ENCODE assay signal across 8 cellular contexts in the genomic region with DNA sequence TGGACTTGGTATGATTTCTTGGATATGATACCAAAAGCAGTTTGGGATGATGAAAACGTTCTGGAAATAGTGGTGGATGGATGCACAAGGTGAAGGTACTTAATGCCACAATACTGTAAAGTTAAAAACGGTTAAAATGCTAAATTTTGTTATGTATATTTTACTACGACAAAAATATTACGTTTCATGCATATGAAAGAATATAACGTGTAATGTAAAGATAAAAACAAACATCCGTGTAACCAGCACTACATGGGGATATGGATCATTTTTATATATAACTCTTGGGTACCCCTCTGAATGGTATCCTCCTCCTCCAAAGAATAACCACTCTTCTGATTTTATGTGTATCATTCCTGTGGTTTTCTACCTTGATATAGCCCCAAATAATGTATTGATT. TPM values are rescaled to one million over a fixed set of nuclear protein-coding genes. Genes with fewer than 3 reads are reported as not detected.
DNase-seq lines count a peak whose midpoint lies in the region; ATAC-seq and TF ChIP-seq lines count a peak whose summit lies in the region.

No MANE protein-coding gene starts in this region.

- in situ Hi-C loops in GM23248 (cut with MboI), result no loop called here
- in situ Hi-C loops in Panc1 (cut with HindIII; ENCODE audit: low pct_unique_long_range_greater_than_20kb, low sequenced_read_pairs), result no loop called here

- WGBS in GM23248 (ENCODE audit: low coverage in 1 of 2, low lambda C conversion rate in 2 of 2, missing lambda C conversion rate in 2 of 2), 2 experiments, result 59 to 68% methylated on average over 6 of the region's 6 CpGs

- no peaks in the 10 kb centered on the region for H3K36me3 ChIP-seq in GM23248 (ENCODE audit: low read depth)
- no peaks in the 10 kb centered on the region for H3K36me3 ChIP-seq in Panc1 (ENCODE audit: control insufficient read depth, insufficient read depth, low read length)

- intact Hi-C loops in Panc1 (cut with micrococcal nuclease; ENCODE audit: unreplicated experiment), result no loop called here

- no peak for DNase-seq in GM23248
- no peak for DNase-seq in Panc1 (ENCODE audit: low read depth, low spot score)
- no peak for DNase-seq in epithelial cell of esophagus (ENCODE audit: low read depth)
- DNase-seq in progenitor cell of endocrine pancreas (ENCODE audit: low spot score, unreplicated experiment), result no peak
- no peak for DNase-seq in NCI-H446 (lab: John Stamatoyannopoulos, UW)
- no peak for DNase-seq in medulla oblongata (ENCODE audit: extremely low spot score)

- no peaks in the 10 kb centered on the region for H3K27me3 Mint-ChIP-seq in progenitor cell of endocrine pancreas

- BruUV-seq in Panc1 (replicated peaks; lab: Mats Ljungman, UMichigan), result TSS peak; percentile 93

- no peaks in the 10 kb centered on the region for H3F3A ChIP-seq in GM23248 (ENCODE audit: insufficient read depth)

- H3K4me1 Mint-ChIP-seq in progenitor cell of endocrine pancreas (ENCODE audit: low read depth), result peaks cover 17% of the 10 kb centered on the region

- H3K9me3 Mint-ChIP-seq in progenitor cell of endocrine pancreas (ENCODE audit: low read depth), result peaks cover 2% of the 10 kb centered on the region

- H3K9me3 ChIP-seq in GM23248 (ENCODE audit: low read depth) (no peaks in the 10 kb centered on the region), Panc1 (ENCODE audit: control insufficient read depth, insufficient read depth, low read depth, low read length) (no peaks in the 10 kb centered on the region)

- no peaks in the 10 kb centered on the region for H3K27me3 ChIP-seq in GM23248 (replicated peaks; ENCODE audit: insufficient read depth)
- H3K27me3 ChIP-seq in Panc1 (ENCODE audit: control insufficient read depth, insufficient read depth, low read length), result no peaks in the 10 kb centered on the region

- POLR2A ChIA-PET in Panc1 (lab: Charles Lee), result no interaction called here

- no peak for TF ChIP-seq CTCF in Panc1 (IDR thresholded peaks at IDR 0.05)
- TF ChIP-seq CTCF in epithelial cell of esophagus (IDR thresholded peaks at IDR 0.05; ENCODE audit: insufficient read depth, low read depth, low read length, missing control alignments), result no peak
- no peak for TF ChIP-seq CTCF in progenitor cell of endocrine pancreas (IDR thresholded peaks at IDR 0.05; ENCODE audit: unreplicated experiment)

- H3K9me2 ChIP-seq in GM23248 (ENCODE audit: insufficient read depth), result no peaks in the 10 kb centered on the region

- CTCF ChIA-PET in Panc1 (lab: Charles Lee), result no interaction called here

- no peak overlapping the region for H3K27ac ChIP-seq in GM23248
- H3K27ac ChIP-seq in Panc1 (ENCODE audit: low read length), result peak overlapping the region; percentile 67

- peak overlapping the region; percentile 96 for H3K27ac Mint-ChIP-seq in progenitor cell of endocrine pancreas

- H3K79me2 ChIP-seq in GM23248 (ENCODE audit: insufficient read depth), result peaks cover 9% of the 10 kb centered on the region; the same call in 1 of the 2 replicates

- H3K4me2 ChIP-seq in GM23248 (ENCODE audit: unreplicated experiment), result peak overlapping the region; percentile 74

- no peaks in the 10 kb centered on the region for H3K36me3 Mint-ChIP-seq in progenitor cell of endocrine pancreas (ENCODE audit: insufficient read depth)

- ATAC-seq in Panc1 (no peak), HG02642 (IDR thresholded peaks at IDR 0.05; ENCODE audit: poor library complexity, unreplicated experiment) (no peak), HG03135 (IDR thresholded peaks at IDR 0.05; ENCODE audit: unreplicated experiment) (no peak)

- peak overlapping the region; percentile 91 for H3K4me3 Mint-ChIP-seq in progenitor cell of endocrine pancreas (ENCODE audit: low read depth)

- peak overlapping the region; percentile 67 for H3K9ac ChIP-seq in GM23248

- peak overlapping the region; percentile 93 for H2AFZ ChIP-seq in GM23248

- no peaks in the 10 kb centered on the region for H4K20me1 ChIP-seq in GM23248 (ENCODE audit: insufficient read depth)

- H3K4me3 ChIP-seq in GM23248, result peak overlapping the region; percentile 90
- H3K4me3 ChIP-seq in Panc1 (ENCODE audit: low read depth in 2 of 2, low read length in 2 of 2), result peak overlapping the region; percentile 90 to 94
- H3K4me3 ChIP-seq in epithelial cell of esophagus (ENCODE audit: low read length), result peak overlapping the region; percentile 90

- H3K4me1 ChIP-seq in GM23248 (ENCODE audit: insufficient read depth) (0 out of 2 replicates have a peak, but pooled peaks cover 5% of the 10 kb centered on the region), Panc1 (ENCODE audit: control insufficient read depth, insufficient read depth, low read length) (peaks cover 2% of the 10 kb centered on the region)

RNA-seq across cellular contexts. Expression of a gene that starts 0.9 kb away (rescaled TPM):
- total RNA-seq in GM23248 (2014; rRNA removed; shearing (Covaris generic)), result 8.5 and 13.4 TPM in 2 replicates
- polyA plus RNA-seq in GM23248 (2016; fragmentation: Nextera tagmentation; extraction: Ambion mirVana), result 13.5 and 15.7 TPM in 2 replicates
- total RNA-seq in Panc1 (2021; ENCODE audit: unreplicated experiment) (16.6 TPM), progenitor cell of endocrine pancreas (39.2 and 39.7 TPM in 2 replicates)
- polyA plus RNA-seq in Panc1 (2012; ENCODE audit: insufficient read length), result 3.8 TPM
